ENCODE assay signal across 21 cellular contexts in the genomic region with DNA sequence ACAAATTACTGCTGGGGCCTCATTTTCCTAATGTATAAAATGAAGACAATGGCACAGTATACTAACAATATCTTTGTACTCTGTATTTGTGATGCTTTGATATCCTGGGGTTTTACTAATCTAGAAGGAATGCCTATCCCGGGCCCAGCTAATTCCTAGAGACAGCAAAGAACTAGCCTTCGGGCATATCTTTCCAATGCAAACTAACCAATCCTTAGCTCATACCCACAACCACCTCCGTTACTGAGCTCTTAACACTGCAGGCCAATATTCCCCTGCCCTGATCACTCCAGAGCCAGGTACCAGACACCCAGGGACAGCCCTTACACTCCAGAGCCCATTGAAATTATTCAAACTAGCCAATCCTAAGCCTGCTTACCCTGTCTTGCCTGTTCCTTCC.
A peak's percentile ranks its signal among the peaks of the same experiment; 100 is the strongest.
DNase-seq lines count a peak whose midpoint lies in the region; ATAC-seq and TF ChIP-seq lines count a peak whose summit lies in the region.
"Had no signal": no experiment of that assay in that cellular context is flagged by ENCODE, and none has a peak within 500 bp of the region (broad histone marks: within the 10 kb centered on the region; RNA-seq: fewer than 3 reads in every experiment).

No MANE protein-coding gene starts in this region.

- H3K36me3 Mint-ChIP-seq in chondrocyte (ENCODE audit: low read depth) (peaks cover 4% of the 10 kb centered on the region), nephron (ENCODE audit: low read depth) (peaks cover 13% of the 10 kb centered on the region)

- CTCF ChIA-PET in PC-3 (lab: Charles Lee), result no interaction called here

- no peak overlapping the region for H3K4me3 Mint-ChIP-seq in chondrocyte (ENCODE audit: unreplicated experiment)
- no peak overlapping the region for H3K4me3 Mint-ChIP-seq in nephron
- H3K4me3 Mint-ChIP-seq: activated CD4-positive, alpha-beta T cell treated with anti-CD3 and anti-CD28 coated beads, Interleukin-2, amount 10 ng/mL, durations not matched to agents 24 days and 14 days; activated CD8-positive, alpha-beta memory T cell treated with anti-CD3 and anti-CD28 coated beads, Interleukin-2, amount 10 ng/mL, durations not matched to agents 7 days and 5 days; brain; T-helper 1 cell treated with Interleukin-12 subunit alpha and Interleukin-12 subunit beta and Interleukin-4 antibody, amounts not matched to agents 30 μg/mL and 1 μg/mL, for 36 hours had no signal

- H4K20me1 ChIP-seq in PC-3 (ENCODE audit: low read length), result no peaks in the 10 kb centered on the region

- H3K9me3 ChIP-seq in PC-3 (ENCODE audit: low read length), result no peaks in the 10 kb centered on the region
- H3K9me3 ChIP-seq: lower lobe of right lung, pancreas, suprapubic skin had no signal

- H3K4me1 ChIP-seq in PC-3 (ENCODE audit: insufficient read depth, low read length), result peaks cover 3% of the 10 kb centered on the region; the same call in 1 of the 2 replicates
- H3K4me1 ChIP-seq: lower lobe of right lung, suprapubic skin had no signal

- no peak overlapping the region for H3K9ac ChIP-seq in PC-3 (ENCODE audit: low read length)

- H3K36me3 ChIP-seq in PC-3 (ENCODE audit: low read depth, low read length), result no peaks in the 10 kb centered on the region
- H3K36me3 ChIP-seq: lower lobe of right lung, pancreas, suprapubic skin had no signal

- H3K9me3 Mint-ChIP-seq in chondrocyte (ENCODE audit: low read depth), result peaks cover 3% of the 10 kb centered on the region
- peaks cover 7% of the 10 kb centered on the region for H3K9me3 Mint-ChIP-seq in nephron

- H3K27ac Mint-ChIP-seq in chondrocyte (ENCODE audit: unreplicated experiment) (peak overlapping the region; percentile 45), nephron (peak overlapping the region; percentile 81 to 89 (median 88))
- H3K27ac Mint-ChIP-seq: activated CD4-positive, alpha-beta T cell treated with anti-CD3 and anti-CD28 coated beads, Interleukin-2, amount 10 ng/mL, durations not matched to agents 24 days and 14 days; activated CD8-positive, alpha-beta memory T cell treated with anti-CD3 and anti-CD28 coated beads, Interleukin-2, amount 10 ng/mL, durations not matched to agents 7 days and 5 days; activated naive CD4-positive, alpha-beta T cell treated with anti-CD3 and anti-CD28 coated beads, Interleukin-2, amount 50 U/mL, for 72 hours; T-helper 1 cell treated with Interleukin-12 subunit alpha and Interleukin-12 subunit beta and Interleukin-4 antibody, amounts not matched to agents 30 μg/mL and 1 μg/mL, for 36 hours had no signal

- no peaks in the 10 kb centered on the region for H3K27me3 ChIP-seq in PC-3 (ENCODE audit: low read length)
- H3K27me3 ChIP-seq: pancreas, suprapubic skin had no signal

- H3K4me1 Mint-ChIP-seq in chondrocyte (ENCODE audit: low read depth), result peaks cover 20% of the 10 kb centered on the region
- peaks cover 22% of the 10 kb centered on the region for H3K4me1 Mint-ChIP-seq in nephron
- H3K4me1 Mint-ChIP-seq: activated CD4-positive, alpha-beta T cell treated with anti-CD3 and anti-CD28 coated beads, Interleukin-2, amount 10 ng/mL, durations not matched to agents 24 days and 14 days; activated CD8-positive, alpha-beta memory T cell treated with anti-CD3 and anti-CD28 coated beads, Interleukin-2, amount 10 ng/mL, durations not matched to agents 7 days and 5 days had no signal

- H3K4me3 ChIP-seq in PC-3 (ENCODE audit: low read length), result no peak overlapping the region
- H3K4me3 ChIP-seq: lower lobe of right lung, pancreas, suprapubic skin had no signal

- DNase-seq in Daoy (ENCODE audit: low read depth), result peak; percentile 6
- peak; percentile 27 for DNase-seq in PC-3
- DNase-seq in chondrocyte (ENCODE audit: low spot score), result no peak
- no peak for DNase-seq in NCI-H748 (lab: John Stamatoyannopoulos, UW; ENCODE audit: unreplicated experiment)
- no peak for DNase-seq in activated T-cell treated with anti-CD3 and anti-CD28 coated beads for 4 hours
- DNase-seq in NCI-H1436 treated with DMSO at 0.1 percent for 48 hours (lab: John Stamatoyannopoulos, UW), result no peak
- DNase-seq: activated CD4-positive, alpha-beta T cell treated with anti-CD3 and anti-CD28 coated beads, Interleukin-2, amount 10 ng/mL, durations not matched to agents 24 days and 14 days; activated CD8-positive, alpha-beta memory T cell treated with anti-CD3 and anti-CD28 coated beads, Interleukin-2, amount 10 ng/mL, durations not matched to agents 7 days and 5 days; cortex of kidney; lower lobe of right lung; NCI-H1417 treated with DMSO at 0.1 percent for 48 hours; OCI-M1; pancreas; right cardiac atrium had no signal

- H2AFZ ChIP-seq in PC-3 (ENCODE audit: low read length), result no peak overlapping the region

- no TSS peak for BruUV-seq in PC-3 (replicated peaks; lab: Mats Ljungman, UMichigan)

- no peaks in the 10 kb centered on the region for H3K27me3 Mint-ChIP-seq in chondrocyte (ENCODE audit: low read depth)
- peaks cover 4% of the 10 kb centered on the region for H3K27me3 Mint-ChIP-seq in nephron (ENCODE audit: low read depth)
- H3K27me3 Mint-ChIP-seq: activated CD4-positive, alpha-beta T cell treated with anti-CD3 and anti-CD28 coated beads, Interleukin-2, amount 10 ng/mL, durations not matched to agents 24 days and 14 days; activated CD8-positive, alpha-beta memory T cell treated with anti-CD3 and anti-CD28 coated beads, Interleukin-2, amount 10 ng/mL, durations not matched to agents 7 days and 5 days; brain had no signal

- H3K27ac ChIP-seq in PC-3 (ENCODE audit: low read length), result no peak overlapping the region
- H3K27ac ChIP-seq: C4-2B, lower lobe of right lung, pancreas, suprapubic skin had no signal

- no peak for TF ChIP-seq CTCF in PC-3 (conservative IDR thresholded peaks at IDR 0.05; ENCODE audit: low read depth, low read length)
- TF ChIP-seq CTCF in chondrocyte (IDR thresholded peaks at IDR 0.05), result no peak
- TF ChIP-seq CTCF in nephron (IDR thresholded peaks at IDR 0.05; ENCODE audit: unreplicated experiment in 3 of 3), result no peak

- H3F3A ChIP-seq in PC-3 (ENCODE audit: low read length, unreplicated experiment), result no peaks in the 10 kb centered on the region

- H3K79me2 ChIP-seq in PC-3 (ENCODE audit: low read length), result no peaks in the 10 kb centered on the region

- ATAC-seq in PC-3, result peak; percentile 70
- no peak for ATAC-seq in GM19324 (IDR thresholded peaks at IDR 0.05; ENCODE audit: low FRiP score, unreplicated experiment)
- ATAC-seq: activated CD8-positive, alpha-beta memory T cell treated with anti-CD3 and anti-CD28 coated beads, Interleukin-2, amount 10 ng/mL, durations not matched to agents 7 days and 5 days; activated naive CD4-positive, alpha-beta T cell treated with anti-CD3 and anti-CD28 coated beads, Interleukin-2, amount 50 U/mL, for 72 hours; lower lobe of right lung; right cardiac atrium had no signal

- POLR2A ChIA-PET in PC-3 (lab: Charles Lee; ENCODE audit: unreplicated experiment), result no interaction called here

- H3K9me2 ChIP-seq in PC-3 (replicated peaks; ENCODE audit: low read length), result no peaks in the 10 kb centered on the region

- no peak overlapping the region for H3K4me2 ChIP-seq in PC-3 (ENCODE audit: low read length)

- intact Hi-C loops in PC-3 (cut with micrococcal nuclease), result no loop called here

Comparison
In these comparisons a context has a peak if more than half of its experiments do, and no peak if none do; other contexts are left out.
1. DNase-seq: peak in Daoy (single experiment) and PC-3 (single experiment); none in chondrocyte (single experiment), NCI-H748 (single experiment), activated T-cell treated with anti-CD3 and anti-CD28 coated beads for 4 hours (single experiment) and NCI-H1436 treated with DMSO at 0.1 percent for 48 hours (single experiment).